18 cellular contexts compared by ENCODE assay signal in genomic region chr15:96171842-96172241, GRCh38.
DNase-seq lines count a peak whose midpoint lies in the region; ATAC-seq and TF ChIP-seq lines count a peak whose summit lies in the region.
"Had no signal": no experiment of that assay in that cellular context is flagged by ENCODE, and none has a peak within 500 bp of the region (broad histone marks: within the 10 kb centered on the region; RNA-seq: fewer than 3 reads in every experiment).

No MANE protein-coding gene starts in this region.

- intact Hi-C loops in body of pancreas (cut with DNase I) (no loop called here), dorsolateral prefrontal cortex (cut with DNase I) (no loop called here), left ventricle myocardium superior (cut with micrococcal nuclease) (no loop called here)

- H3K27ac ChIP-seq in HEK293 (ENCODE audit: extremely low read depth, low read depth, low read length) (no peak overlapping the region), body of pancreas (peak overlapping the region in 3 of 4 donors; percentile 11 to 79 (median 58)), dorsolateral prefrontal cortex (no peak overlapping the region)
- H3K27ac ChIP-seq: cardiac muscle cell, GM23248 had no signal

- no peak for TF ChIP-seq POLR2A in body of pancreas (IDR thresholded peaks at IDR 0.05)

- H3K36me3 ChIP-seq in HEK293 (ENCODE audit: control insufficient read depth in 2 of 2, insufficient read depth in 1 of 2, low read length in 2 of 2): no peaks in the 10 kb centered on the region
- no peaks in the 10 kb centered on the region for H3K36me3 ChIP-seq in body of pancreas (replicated peaks in 1 of 2; ENCODE audit: insufficient read depth in 1 of 2, low read depth in 2 of 2)
- H3K36me3 ChIP-seq: BE2C, cardiac muscle cell had no signal

- H3K27me3 ChIP-seq in body of pancreas (no peaks in the 10 kb centered on the region), dorsolateral prefrontal cortex (peaks cover 0 to 51% (median 2%) of the 10 kb centered on the region in 45 donors)
- H3K27me3 ChIP-seq: cardiac muscle cell had no signal

- no peaks in the 10 kb centered on the region for H3K9me3 ChIP-seq in HEK293 (ENCODE audit: control insufficient read depth, insufficient read depth, low read depth, low read length)
- H3K9me3 ChIP-seq in body of pancreas: no peaks in the 10 kb centered on the region
- H3K9me3 ChIP-seq: BE2C had no signal

- H3K4me3 ChIP-seq in HEK293 (ENCODE audit: low read depth, low read length): no peak overlapping the region
- H3K4me3 ChIP-seq in body of pancreas: no peak overlapping the region
- no peak overlapping the region for H3K4me3 ChIP-seq in dorsolateral prefrontal cortex
- H3K4me3 ChIP-seq: cardiac muscle cell, GM23248 had no signal

- 17 to 18% methylated on average over 4 of the region's 4 CpGs for WGBS in body of pancreas, 2 donors

- CTCF ChIA-PET in HEK293 (lab: Yijun Ruan, JAX): no interaction called here

- POLR2A ChIA-PET in HEK293 (lab: Yijun Ruan, JAX): no interaction called here

- ATAC-seq in body of pancreas (peak; percentile 19), GM21619 (IDR thresholded peaks at IDR 0.05; ENCODE audit: unreplicated experiment) (no peak), left ventricle myocardium superior (no peak)

- peak in 2 of 4 donors; percentile 13 to 22 for DNase-seq in body of pancreas
- DNase-seq in islet precursor cell: peak; percentile 75
- peak; percentile 86 for DNase-seq in renal cortical epithelial cell (ENCODE audit: low read depth)
- DNase-seq in SKM-1 (lab: John Stamatoyannopoulos, UW; ENCODE audit: unreplicated experiment): no peak
- no peak for DNase-seq in dorsolateral prefrontal cortex
- no peak for DNase-seq in left ventricle myocardium superior
- DNase-seq: activated CD4-positive, alpha-beta T cell treated with anti-CD3 and anti-CD28 coated beads for 4 hours; activated naive CD4-positive, alpha-beta T cell treated with anti-CD3 and anti-CD28 coated beads, Interleukin-2, amount 50 U/mL, for 16 hours; BE2C; glutamatergic neuron; GM23248; MM.1S; NCI-H446 treated with DMSO at 0.1 percent for 48 hours; SHP77 treated with DMSO at 0.1 percent for 48 hours; stimulated activated CD4-positive, alpha-beta T cell treated with anti-CD3 and anti-CD28 coated beads, Interleukin-15, amount 100 ng/mL, for 24 hours had no signal

- H3K4me1 ChIP-seq in HEK293 (ENCODE audit: control insufficient read depth, insufficient read depth, low read length) (peaks cover 15% of the 10 kb centered on the region), body of pancreas (peaks cover 20% of the 10 kb centered on the region)
- H3K4me1 ChIP-seq: BE2C had no signal

- TF ChIP-seq CTCF in HEK293 (tag by site-specific recombination; IDR thresholded peaks at IDR 0.05): no peak
- TF ChIP-seq CTCF in body of pancreas (IDR thresholded peaks at IDR 0.05): no peak
- TF ChIP-seq CTCF in dorsolateral prefrontal cortex (IDR thresholded peaks at IDR 0.05 in 54 of 56, conservative IDR thresholded peaks at IDR 0.05 in 2 of 56; ENCODE audit: low read depth in 1 of 56, partially characterized antibody in 56 of 56): no peak

TF ChIP-seq in HEK293, 187 proteins besides CTCF, POLR2A, EP300 and RAD21:
- no peak for TF ChIP-seq PATZ1 (tag by site-specific recombination; IDR thresholded peaks at IDR 0.05)
- 0 out of 2 replicates have a peak, but pooled peaks have one; percentile 29 for TF ChIP-seq TCF7L2 (IDR thresholded peaks at IDR 0.05; ENCODE audit: borderline replicate concordance, low read depth, low read length)

Comparison
In these comparisons a context has a peak if more than half of its experiments do, and no peak if none do; other contexts are left out.
1. H3K27ac ChIP-seq: peak in body of pancreas (3 of 4); none in HEK293 (single experiment) and dorsolateral prefrontal cortex (0 of 59).
2. DNase-seq: peak in islet precursor cell (single experiment) and renal cortical epithelial cell (single experiment); none in SKM-1 (single experiment), dorsolateral prefrontal cortex (0 of 10) and left ventricle myocardium superior (single experiment).